8 cellular contexts compared by ENCODE assay signal in the genomic region with DNA sequence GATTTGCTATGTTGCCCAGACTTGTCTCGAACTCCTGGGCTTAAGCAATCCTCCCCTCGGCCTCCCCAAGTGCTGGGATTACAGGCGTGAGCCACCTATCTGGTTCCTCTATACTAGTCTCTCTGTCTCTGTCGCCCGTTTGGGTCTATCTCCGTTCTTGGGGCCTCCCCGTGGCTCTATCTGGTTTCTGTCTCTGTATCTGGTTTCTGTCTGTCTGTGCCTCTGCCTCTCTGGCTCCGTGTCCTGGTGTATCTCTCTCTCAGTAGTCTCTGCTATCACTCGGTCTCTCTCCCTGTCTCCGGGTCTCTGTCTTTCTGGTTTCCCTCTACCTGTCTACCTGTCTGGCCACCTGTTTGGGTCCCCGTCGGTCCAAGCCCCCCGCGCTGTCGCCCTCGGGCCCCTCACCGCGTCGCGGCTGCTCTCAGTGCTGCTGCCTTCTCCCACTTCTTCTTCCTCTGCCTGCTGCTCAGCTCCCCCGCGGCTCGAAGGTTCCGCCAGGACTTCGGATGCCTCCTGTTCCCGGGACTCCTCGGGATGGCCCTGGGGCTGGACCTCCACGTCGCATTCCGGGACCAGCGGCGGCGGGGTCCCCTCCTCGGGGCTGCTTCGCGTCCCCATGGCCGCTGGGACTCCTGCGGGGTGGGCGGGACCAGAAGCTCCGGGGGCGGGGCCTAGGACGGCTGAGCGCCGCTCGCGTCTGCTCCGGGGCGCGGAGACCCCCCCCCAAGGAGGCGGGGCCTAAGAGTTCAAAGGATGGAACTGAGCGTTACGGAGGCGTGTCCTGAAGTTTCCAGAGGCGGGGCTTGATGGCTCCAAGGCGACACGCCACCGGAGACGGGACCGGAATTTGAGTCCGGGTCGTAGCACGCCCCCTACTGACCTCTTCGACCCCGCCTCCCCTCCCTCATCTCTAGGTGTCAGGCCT. TPM values are rescaled to one million over a fixed set of nuclear protein-coding genes. Genes with fewer than 3 reads are reported as not detected.
A peak's percentile ranks its signal among the peaks of the same experiment; 100 is the strongest.
DNase-seq lines count a peak whose midpoint lies in the region; ATAC-seq and TF ChIP-seq lines count a peak whose summit lies in the region.

No MANE protein-coding gene starts in this region.

- ATAC-seq in GM18498 (IDR thresholded peaks at IDR 0.05; ENCODE audit: unreplicated experiment) (peak; percentile 87), HG02938 (IDR thresholded peaks at IDR 0.05; ENCODE audit: unreplicated experiment) (peak; percentile 90)

- TF ChIP-seq CTCF in astrocyte of the spinal cord (IDR thresholded peaks at IDR 0.05; ENCODE audit: low read depth, low read length) (no peak), sigmoid colon (IDR thresholded peaks at IDR 0.05) (no peak)

- in situ Hi-C loops in astrocyte of the spinal cord (cut with HindIII; ENCODE audit: low sequenced_read_pairs), result no loop called here

- TF ChIP-seq POLR2A in sigmoid colon (IDR thresholded peaks at IDR 0.05), result peak; percentile 26 to 48

- WGBS in sigmoid colon, 2 donors, result 1 to 2% methylated on average over 64 of the region's 64 CpGs

- peaks cover 0 to 15% (median 5%) of the 10 kb centered on the region in 4 donors for H3K36me3 ChIP-seq in sigmoid colon

- H3K27ac ChIP-seq in sigmoid colon, result peak overlapping the region; percentile 94 to 96 (median 96)

- peaks cover 0 to 34% (median 21%) of the 10 kb centered on the region in 4 donors for H3K4me1 ChIP-seq in sigmoid colon

- intact Hi-C loops in sigmoid colon (cut with DNase I), result loop anchor here (1.0 to 5.0 kb wide), 4 partner anchors 21 to 56 kb away; no protein-coding TSS in a partner anchor

- DNase-seq in NCI-H1930 (lab: John Stamatoyannopoulos, UW) (peak; percentile 96), T1000 (lab: John Stamatoyannopoulos, UW) (peak; percentile 91), astrocyte of the spinal cord (ENCODE audit: low read depth, low spot score) (peak; percentile 90), iPS DF 19.7 (ENCODE audit: low read depth, low spot score) (peak; percentile 69), sigmoid colon (peak; percentile 98), NCI-H2107 treated with DMSO at 0.1 percent for 48 hours (lab: John Stamatoyannopoulos, UW; ENCODE audit: unreplicated experiment) (no peak)

- no peaks in the 10 kb centered on the region for H3K27me3 ChIP-seq in sigmoid colon

- H3K4me3 ChIP-seq in astrocyte of the spinal cord (ENCODE audit: low read depth, low read length) (peak overlapping the region; percentile 78), sigmoid colon (peak overlapping the region; percentile 64 to 90 (median 70))

- H3K9me3 ChIP-seq in sigmoid colon, result no peaks in the 10 kb centered on the region

- no peak for TF ChIP-seq EP300 in sigmoid colon (IDR thresholded peaks at IDR 0.05)

RNA-seq across cellular contexts. Expression of gene PHLDB3, which starts 0.8 kb away (rescaled TPM):
- total RNA-seq in sigmoid colon, result 10 to 100 TPM in 2 of 4 donors, 1 to 10 TPM in 2; 5.7 to 12.5 (median 10.1) TPM
- 10 to 100 TPM in 1 of 3 donors, 1 to 10 TPM in 2; 6.5 to 16.0 (median 9.0) TPM for polyA plus RNA-seq in sigmoid colon

RNA-seq across cellular contexts. Expression of gene ETHE1, which starts 23.2 kb away (rescaled TPM):
- total RNA-seq in sigmoid colon, result 10 to 100 TPM; 40.7 to 57.9 (median 52.1) TPM
- polyA plus RNA-seq in sigmoid colon, result 100 to 1,000 TPM; 429 to 575 (median 512) TPM

RNA-seq across cellular contexts. Expression of gene ZNF575, which starts 29.2 kb away (rescaled TPM):
- total RNA-seq in sigmoid colon, result under 1 TPM in 1 of 4 donors, not detected in 3; 0.14 TPM
- 1 to 10 TPM; 4.0 to 4.2 (median 4.2) TPM for polyA plus RNA-seq in sigmoid colon

RNA-seq across cellular contexts. Expression of gene LYPD3, which starts 38.4 kb away (rescaled TPM):
- 1 to 10 TPM in 3 of 4 donors, not detected in 1; 1.2 to 1.8 (median 1.8) TPM for total RNA-seq in sigmoid colon
- 1 to 10 TPM in 1 of 3 donors, under 1 TPM in 2; 0.46 to 1.6 (median 0.60) TPM for polyA plus RNA-seq in sigmoid colon
